ENCODE assay signal across 30 cellular contexts in the genomic region with DNA sequence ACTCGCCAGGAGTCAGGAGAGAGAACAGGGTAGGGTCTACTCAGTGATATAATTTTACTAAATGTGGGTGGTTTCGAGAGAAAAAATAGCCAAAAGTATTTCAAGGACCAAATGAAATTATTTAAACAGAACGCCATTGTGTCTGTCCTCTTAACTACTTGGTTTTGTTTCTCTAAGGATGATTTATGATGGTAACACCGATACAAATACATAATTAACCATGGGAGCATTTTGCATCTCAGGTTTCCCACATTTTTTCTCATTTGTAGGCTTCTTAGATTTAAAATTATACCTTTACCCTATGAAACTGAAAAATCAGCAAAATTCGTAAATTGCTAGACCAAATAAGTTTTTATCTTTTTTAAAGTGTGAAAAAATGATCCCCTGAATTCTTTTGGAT.
DNase-seq lines count a peak whose midpoint lies in the region; ATAC-seq, FAIRE-seq and TF ChIP-seq lines count a peak whose summit lies in the region.
"Had no signal": no experiment of that assay in that cellular context is flagged by ENCODE, and none has a peak within 500 bp of the region (broad histone marks: within the 10 kb centered on the region; RNA-seq: fewer than 3 reads in every experiment).

No MANE protein-coding gene starts in this region.

- TF ChIP-seq EP300 in K562 (IDR thresholded peaks at IDR 0.05; ENCODE audit: low read length), result no peak

- H3K27me3 ChIP-seq in K562 (ENCODE audit: control insufficient read depth in 2 of 2, insufficient read depth in 2 of 2, low read length in 2 of 2), result peaks cover 2 to 4% of the 10 kb centered on the region in 2 experiments; a peak in 2 of 5 replicates
- H3K27me3 ChIP-seq: esophagus squamous epithelium, upper lobe of left lung had no signal

- no peak for TF ChIP-seq RAD21 in K562 (CRISPR knock-in tag; conservative IDR thresholded peaks at IDR 0.05 in 1 of 2, IDR thresholded peaks at IDR 0.05 in 1 of 2)

- no peaks in the 10 kb centered on the region for H4K20me1 ChIP-seq in K562 (replicated peaks; ENCODE audit: control insufficient read depth, insufficient read depth, low read length)

- H3K4me3 Mint-ChIP-seq in type B pancreatic cell, result peak overlapping the region; percentile 10
- H3K4me3 Mint-ChIP-seq: activated CD4-positive, alpha-beta T cell treated with anti-CD3 and anti-CD28 coated beads, Interleukin-2, amount 10 ng/mL, durations not matched to agents 24 days and 14 days; activated naive CD8-positive, alpha-beta T cell; CD4-positive, CD25-positive, alpha-beta regulatory T cell; naive B cell; stimulated activated naive B cell treated with anti-CD40 and anti-IgM and Interleukin-4, amounts not matched to agents 10 μg/mL and 1 μg/mL and 100 μg/mL, for 72 hours had no signal

- no peak overlapping the region for H3K4me2 ChIP-seq in K562 (ENCODE audit: insufficient read depth, low read length)

- ATAC-seq in K562, result no peak
- ATAC-seq: stimulated activated naive B cell treated with anti-CD40 and anti-IgM and Interleukin-4, amounts not matched to agents 10 μg/mL and 1 μg/mL and 100 μg/mL, for 72 hours had no signal

- H3K9me3 Mint-ChIP-seq in type B pancreatic cell, result no peaks in the 10 kb centered on the region
- H3K9me3 Mint-ChIP-seq: activated CD4-positive, alpha-beta T cell treated with anti-CD3 and anti-CD28 coated beads, Interleukin-2, amount 10 ng/mL, durations not matched to agents 24 days and 14 days; stimulated activated naive B cell treated with anti-CD40 and anti-IgM and Interleukin-4, amounts not matched to agents 10 μg/mL and 1 μg/mL and 100 μg/mL, for 72 hours had no signal

- intact Hi-C loops in K562 (cut with micrococcal nuclease), result no loop called here

- POLR2A ChIA-PET in K562 (lab: Yijun Ruan, JAX), result no interaction called here

- in situ Hi-C loops in K562 (cut with MboI), result no loop called here

- peak; percentile 45 for DNase-seq in NCI-H1694 treated with DMSO at 0.1 percent for 48 hours (lab: John Stamatoyannopoulos, UW)
- DNase-seq in NCI-H1694 (lab: John Stamatoyannopoulos, UW), result no peak
- DNase-seq in NCI-H146 (lab: John Stamatoyannopoulos, UW), result peak; percentile 62
- no peak for DNase-seq in K562 (ENCODE audit: extremely low read depth in 1 of 4, low spot score in 3 of 4)
- no peak for DNase-seq in type B pancreatic cell (ENCODE audit: extremely low spot score, unreplicated experiment)
- no peak for DNase-seq in GM10266 (ENCODE audit: extremely low spot score)
- no peak for DNase-seq in SKM-1 (lab: John Stamatoyannopoulos, UW; ENCODE audit: unreplicated experiment)
- no peak for DNase-seq in mesenteric fat pad (ENCODE audit: low spot score)
- DNase-seq: activated CD4-positive, alpha-beta T cell treated with anti-CD3 and anti-CD28 coated beads, Interleukin-2, amount 10 ng/mL, durations not matched to agents 24 days and 14 days; activated CD8-positive, alpha-beta memory T cell treated with anti-CD3 and anti-CD28 coated beads for 24 hours; activated effector memory CD4-positive, alpha-beta T cell treated with anti-CD3 and anti-CD28 coated beads, Interleukin-2, amount 50 U/mL, for 16 hours; CD4-positive, CD25-positive, alpha-beta regulatory T cell; esophagus squamous epithelium; foreskin melanocyte; kidney glomerular epithelial cell; midbrain; MV-4-11; naive B cell; NCI-H2029; SHP77 treated with DMSO at 0.1 percent for 48 hours; stimulated activated naive B cell treated with anti-CD40 and anti-IgM and Interleukin-4, amounts not matched to agents 10 μg/mL and 1 μg/mL and 100 μg/mL, for 72 hours; substantia nigra; T1000; upper lobe of left lung; WERI-Rb-1 had no signal

- WGBS in K562 (ENCODE audit: insufficient coverage, low coverage, missing lambda C conversion rate), result 0% methylated on average over 5 of the region's 5 CpGs

- no peak overlapping the region for H2AFZ ChIP-seq in K562 (ENCODE audit: low read depth, low read length)

- H3K79me2 ChIP-seq in K562 (ENCODE audit: control insufficient read depth, insufficient read depth, low read length), result no peaks in the 10 kb centered on the region

- H3K27ac ChIP-seq in K562 (ENCODE audit: extremely low read depth, low read depth, low read length), result no peak overlapping the region
- H3K27ac ChIP-seq: 22Rv1, esophagus squamous epithelium, HL-60, upper lobe of left lung, WERI-Rb-1 had no signal

- no peak for TF ChIP-seq POLR2A in K562 (conservative IDR thresholded peaks at IDR 0.05)

- no peaks in the 10 kb centered on the region for H3K27me3 Mint-ChIP-seq in type B pancreatic cell

- no peaks in the 10 kb centered on the region for H3K9me3 ChIP-seq in K562 (replicated peaks; ENCODE audit: control insufficient read depth, insufficient read depth, low read depth, low read length)
- H3K9me3 ChIP-seq: esophagus squamous epithelium, upper lobe of left lung had no signal

- no peak overlapping the region for H3K9ac ChIP-seq in K562 (ENCODE audit: insufficient read depth in 1 of 2, low read depth in 2 of 2, low read length in 2 of 2)

- CTCF ChIA-PET in K562 (lab: Yijun Ruan, JAX; ENCODE audit: low intra/inter-chr PET ratio), result no interaction called here

- H3K4me3 ChIP-seq in K562, result no peak overlapping the region
- H3K4me3 ChIP-seq: esophagus squamous epithelium, upper lobe of left lung had no signal

- H3K4me1 Mint-ChIP-seq in type B pancreatic cell (ENCODE audit: unreplicated experiment), result peaks cover 40% of the 10 kb centered on the region
- H3K4me1 Mint-ChIP-seq: activated CD4-positive, alpha-beta T cell treated with anti-CD3 and anti-CD28 coated beads, Interleukin-2, amount 10 ng/mL, durations not matched to agents 24 days and 14 days; CD4-positive, CD25-positive, alpha-beta regulatory T cell; naive B cell; stimulated activated naive B cell treated with anti-CD40 and anti-IgM and Interleukin-4, amounts not matched to agents 10 μg/mL and 1 μg/mL and 100 μg/mL, for 72 hours had no signal

- H3K36me3 ChIP-seq in K562 (ENCODE audit: control insufficient read depth, insufficient read depth, low read length), result no peaks in the 10 kb centered on the region
- H3K36me3 ChIP-seq: esophagus squamous epithelium, upper lobe of left lung, WERI-Rb-1 had no signal

- H3K36me3 Mint-ChIP-seq in type B pancreatic cell, result no peaks in the 10 kb centered on the region
- H3K36me3 Mint-ChIP-seq: activated naive CD8-positive, alpha-beta T cell; CD4-positive, CD25-positive, alpha-beta regulatory T cell; naive B cell; stimulated activated naive B cell treated with anti-CD40 and anti-IgM and Interleukin-4, amounts not matched to agents 10 μg/mL and 1 μg/mL and 100 μg/mL, for 72 hours had no signal

- no peak overlapping the region for H3K27ac Mint-ChIP-seq in type B pancreatic cell
- H3K27ac Mint-ChIP-seq: activated CD4-positive, alpha-beta T cell treated with anti-CD3 and anti-CD28 coated beads, Interleukin-2, amount 10 ng/mL, durations not matched to agents 24 days and 14 days; activated naive CD8-positive, alpha-beta T cell; CD4-positive, CD25-positive, alpha-beta regulatory T cell; naive B cell; stimulated activated naive B cell treated with anti-CD40 and anti-IgM and Interleukin-4, amounts not matched to agents 10 μg/mL and 1 μg/mL and 100 μg/mL, for 72 hours had no signal

- H3K9me1 ChIP-seq in K562 (ENCODE audit: control insufficient read depth, insufficient read depth, low read length), result no peaks in the 10 kb centered on the region

- FAIRE-seq in K562 (lab: Jason Lieb, UNC), result no peak
- FAIRE-seq: GM19239, RCC 7860 had no signal

- no TSS peak for BruUV-seq in K562 (replicated peaks; lab: Mats Ljungman, UMichigan)

- TF ChIP-seq CTCF in K562 (IDR thresholded peaks at IDR 0.05 in 2 of 3, conservative IDR thresholded peaks at IDR 0.05 in 1 of 3; ENCODE audit: insufficient read depth in 2 of 3, low read depth in 1 of 3, low read length in 3 of 3) (no peak), type B pancreatic cell (conservative IDR thresholded peaks at IDR 0.05) (no peak), GM10266 (IDR thresholded peaks at IDR 0.05; ENCODE audit: control insufficient read depth, insufficient read depth, low read depth, missing control alignments) (no peak)

- no peaks in the 10 kb centered on the region for H3K4me1 ChIP-seq in K562 (replicated peaks in 1 of 2; ENCODE audit: control insufficient read depth in 2 of 2, insufficient read depth in 2 of 2, low read length in 2 of 2)
- H3K4me1 ChIP-seq: esophagus squamous epithelium had no signal

TF ChIP-seq in K562, 482 proteins besides CTCF, POLR2A, EP300 and RAD21:
- TF ChIP-seq RCOR1 (IDR thresholded peaks at IDR 0.05; ENCODE audit: borderline replicate concordance in 1 of 2, low read depth in 2 of 2, low read length in 2 of 2) (no peak), ZNF316 (IDR thresholded peaks at IDR 0.05) (peak; percentile 16; the same call in 1 of the 2 replicates), SUPT5H (IDR thresholded peaks at IDR 0.05) (no peak)

Comparison
In these comparisons a context has a peak if more than half of its experiments do, and no peak if none do; other contexts are left out.
1. DNase-seq: peak in NCI-H1694 treated with DMSO at 0.1 percent for 48 hours (single experiment) and NCI-H146 (single experiment); none in NCI-H1694 (single experiment), K562 (0 of 4), type B pancreatic cell (single experiment), GM10266 (single experiment), SKM-1 (single experiment) and mesenteric fat pad (single experiment).